ENCODE assay signal across 24 cellular contexts in the genomic region with DNA sequence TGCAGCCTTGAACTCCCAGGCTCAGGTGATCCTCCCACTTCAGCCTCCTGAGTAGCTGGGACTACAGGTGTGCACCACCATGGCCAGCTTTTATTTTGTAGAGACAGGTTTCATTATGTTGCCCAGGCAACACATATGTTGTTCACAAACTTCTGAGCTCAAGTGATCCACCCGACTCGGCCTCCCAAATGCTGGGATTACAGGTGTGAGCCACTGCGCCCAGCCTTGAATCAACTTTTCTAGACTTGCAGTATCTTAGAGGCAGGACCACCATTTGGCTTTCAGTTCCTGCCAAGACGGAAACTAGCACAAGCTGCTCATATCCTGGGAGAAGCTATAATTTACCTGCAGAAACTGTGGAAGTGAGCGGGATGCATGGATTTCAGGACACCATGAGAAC. TPM values are rescaled to one million over a fixed set of nuclear protein-coding genes. Genes with fewer than 3 reads are reported as not detected.
A peak's percentile ranks its signal among the peaks of the same experiment; 100 is the strongest.
DNase-seq lines count a peak whose midpoint lies in the region; ATAC-seq, FAIRE-seq and TF ChIP-seq lines count a peak whose summit lies in the region.
"Had no signal": no experiment of that assay in that cellular context is flagged by ENCODE, and none has a peak within 500 bp of the region (broad histone marks: within the 10 kb centered on the region; RNA-seq: fewer than 3 reads in every experiment).

No MANE protein-coding gene starts in this region.

- H3K9me3 ChIP-seq in K562 (replicated peaks; ENCODE audit: control insufficient read depth, insufficient read depth, low read depth, low read length) (no peaks in the 10 kb centered on the region), testis (no peaks in the 10 kb centered on the region)

- no peak for TF ChIP-seq RAD21 in K562 (CRISPR knock-in tag; conservative IDR thresholded peaks at IDR 0.05 in 1 of 2, IDR thresholded peaks at IDR 0.05 in 1 of 2)

- in situ Hi-C loops in K562 (cut with MboI) = no loop called here

- no peak overlapping the region for H2AFZ ChIP-seq in K562 (ENCODE audit: low read depth, low read length)
- H2AFZ ChIP-seq: GM23248 had no signal

- no peak overlapping the region for H3K4me3 ChIP-seq in K562
- no peak overlapping the region for H3K4me3 ChIP-seq in testis
- H3K4me3 ChIP-seq: GM23248 had no signal

- CTCF ChIA-PET in K562 (lab: Yijun Ruan, JAX; ENCODE audit: low intra/inter-chr PET ratio) = no interaction called here

- ATAC-seq in K562 = no peak
- ATAC-seq: Panc1 had no signal

- no peaks in the 10 kb centered on the region for H3K9me1 ChIP-seq in K562 (ENCODE audit: control insufficient read depth, insufficient read depth, low read length)

- no peak for TF ChIP-seq EP300 in K562 (IDR thresholded peaks at IDR 0.05; ENCODE audit: low read length)

- DNase-seq in activated naive CD4-positive, alpha-beta T cell treated with Interleukin-2 at 50 U/mL for 16 hours = peak; percentile 0
- DNase-seq in activated naive CD4-positive, alpha-beta T cell treated with anti-CD3 and anti-CD28 coated beads, Interleukin-2, amount 50 U/mL, for 16 hours = no peak
- DNase-seq in K562 (ENCODE audit: extremely low read depth in 1 of 4, low spot score in 3 of 4) (no peak), mesenteric fat pad (ENCODE audit: low spot score) (peak; percentile 45), testis (peak; percentile 2), NOMO-1 treated with DMSO at 0.1 percent for 48 hours (lab: John Stamatoyannopoulos, UW; ENCODE audit: unreplicated experiment) (no peak)
- DNase-seq in activated CD4-positive, CD25-positive, alpha-beta regulatory T cell (lab: John Stamatoyannopoulos, UW) = no peak
- DNase-seq in stimulated activated CD4-positive, alpha-beta T cell treated with anti-CD3 and anti-CD28 coated beads, Interleukin-2, amount 100 ng/mL, for 24 hours = no peak
- DNase-seq: DMS53, GM23248, H7, NCI-H1048, NCI-H1417, NCI-H1694 treated with DMSO at 0.1 percent for 48 hours, NCI-H2081, NCI-H2227 treated with DMSO at 0.1 percent for 48 hours, NCI-H526 treated with DMSO at 0.1 percent for 48 hours, SHP77 had no signal

- no TSS peak for BruUV-seq in K562 (replicated peaks; lab: Mats Ljungman, UMichigan)

- POLR2A ChIA-PET in K562 (lab: Yijun Ruan, JAX) = interaction anchor here (0.5 to 1.0 kb wide), 2 partner anchors 10 to 175 kb away, joined by 3 read pairs; no protein-coding TSS in a partner anchor

- H3K27me3 ChIP-seq in K562 (ENCODE audit: control insufficient read depth in 2 of 2, insufficient read depth in 2 of 2, low read length in 2 of 2) (peaks cover 17 to 53% of the 10 kb centered on the region in 2 experiments; a peak in 4 of 5 replicates), testis (no peaks in the 10 kb centered on the region)

- FAIRE-seq in K562 (lab: Jason Lieb, UNC) = no peak
- FAIRE-seq: GM18507 had no signal

- H4K20me1 ChIP-seq in K562 (replicated peaks; ENCODE audit: control insufficient read depth, insufficient read depth, low read length) = no peaks in the 10 kb centered on the region

- intact Hi-C loops in K562 (cut with micrococcal nuclease) = no loop called here
- intact Hi-C loops in testis (cut with DNase I; ENCODE audit: low total_unique reads) = no loop called here

- 17% methylated on average over 5 of the region's 5 CpGs for WGBS in K562 (ENCODE audit: insufficient coverage, low coverage, missing lambda C conversion rate)
- WGBS in testis, 2 donors = 100% methylated on average over 5 of the region's 5 CpGs

- no peaks in the 10 kb centered on the region for H3K36me3 ChIP-seq in K562 (ENCODE audit: control insufficient read depth, insufficient read depth, low read length)
- H3K36me3 ChIP-seq in testis (ENCODE audit: low read depth, missing control alignments) = no peaks in the 10 kb centered on the region

- no peaks in the 10 kb centered on the region for H3K79me2 ChIP-seq in K562 (ENCODE audit: control insufficient read depth, insufficient read depth, low read length)

- TF ChIP-seq CTCF in K562 (IDR thresholded peaks at IDR 0.05 in 2 of 3, conservative IDR thresholded peaks at IDR 0.05 in 1 of 3; ENCODE audit: insufficient read depth in 2 of 3, low read depth in 1 of 3, low read length in 3 of 3) (no peak), testis (IDR thresholded peaks at IDR 0.05) (no peak)

- no peak overlapping the region for H3K4me2 ChIP-seq in K562 (ENCODE audit: insufficient read depth, low read length)

- H3K4me1 ChIP-seq in K562 (replicated peaks in 1 of 2; ENCODE audit: control insufficient read depth in 2 of 2, insufficient read depth in 2 of 2, low read length in 2 of 2) (peaks cover 0 to 25% of the 10 kb centered on the region in 2 experiments; a peak in 2 of 5 replicates), testis (peaks cover 7% of the 10 kb centered on the region)

- H3K9ac ChIP-seq in K562 (ENCODE audit: insufficient read depth in 1 of 2, low read depth in 2 of 2, low read length in 2 of 2) = no peak overlapping the region
- H3K9ac ChIP-seq: GM23248 had no signal

- H3K27ac ChIP-seq in K562 (ENCODE audit: extremely low read depth, low read depth, low read length) (no peak overlapping the region), testis (no peak overlapping the region)
- H3K27ac ChIP-seq: GM23248, RWPE1 had no signal

- no peak for TF ChIP-seq POLR2A in K562 (conservative IDR thresholded peaks at IDR 0.05)
- TF ChIP-seq POLR2A in testis (IDR thresholded peaks at IDR 0.05) = no peak

TF ChIP-seq in K562, 482 proteins besides CTCF, POLR2A, EP300 and RAD21:
- TF ChIP-seq ZNF12 (CRISPR knock-in tag; IDR thresholded peaks at IDR 0.05) = no peak
- TF ChIP-seq TGIF2 (CRISPR knock-in tag; IDR thresholded peaks at IDR 0.05) = no peak
- no peak for TF ChIP-seq PTTG1 (tag; IDR thresholded peaks at IDR 0.05; ENCODE audit: low read depth)
- TF ChIP-seq MYNN (IDR thresholded peaks at IDR 0.05) = peak; percentile 85
- no peak; the same call in 1 of the 2 replicates for TF ChIP-seq MYNN (CRISPR knock-in tag; IDR thresholded peaks at IDR 0.05)
- TF ChIP-seq CTCFL (IDR thresholded peaks at IDR 0.05; ENCODE audit: borderline replicate concordance, insufficient read depth, low read depth, low read length, poor library complexity, severe bottlenecking) = no peak
- TF ChIP-seq ZNF436 (CRISPR knock-in tag; IDR thresholded peaks at IDR 0.05) = no peak
- no peak for TF ChIP-seq COPS2 (conservative IDR thresholded peaks at IDR 0.05)

RNA-seq across cellular contexts. Expression of gene NAT8L, which starts 19.9 kb away (rescaled TPM):
- total RNA-seq in K562 (2011; cell fraction: chromatin; rRNA removed; ENCODE audit: low replicate concordance) = 10.2 and 23.1 TPM in 2 replicates
- total RNA-seq in K562 (2011; cell fraction: nucleolus; rRNA removed) = 12.9 and 15.8 TPM in 2 replicates
- total RNA-seq in K562 (2011; cell fraction: nucleoplasm; rRNA removed) = 10.6 and 15.3 TPM in 2 replicates
- total RNA-seq in K562 (2014; rRNA removed) = 3.8 and 5.3 TPM in 2 replicates
- total RNA-seq in K562 (2014; rRNA removed; fragmentation: Illumina TruSeq; extraction: Trizol) = 0.62 and 0.67 TPM in 2 replicates
- total RNA-seq in K562 (2015; rRNA removed; fragmentation: Illumina TruSeq; extraction: Trizol) = 1.5 and 1.7 TPM in 2 replicates
- total RNA-seq in K562 (2021) = 9.5 and 11.0 TPM in 2 replicates
- 3.9 and 4.9 TPM in 2 replicates for polyA plus RNA-seq in K562 (2011; rRNA removed)
- polyA plus RNA-seq in K562 (2011; cell fraction: cytosol; rRNA removed) = 7.9 and 9.1 TPM in 2 replicates
- polyA plus RNA-seq in K562 (2011; cell fraction: nucleus; rRNA removed) = 19.1 and 19.2 TPM in 2 replicates
- polyA plus RNA-seq in K562 (2012) = 4.7 and 7.3 TPM in 2 replicates
- polyA plus RNA-seq in K562 (2014; fragmentation: Illumina TruSeq; extraction: Trizol) = 1.5 and 3.1 TPM in 2 replicates
- polyA plus RNA-seq in K562 (2014; fragmentation: Nextera tagmentation; extraction: Ambion mirVana) = under 1 TPM; 0.06 to 0.07 TPM
- 2.9 and 3.7 TPM in 2 replicates for polyA plus RNA-seq in K562 (2014; rRNA removed)
- 39.8 and 58.5 TPM in 2 replicates for polyA minus RNA-seq in K562 (2011; rRNA and poly(A)+ RNA removed)
- polyA minus RNA-seq in K562 (2011; cell fraction: cytosol; rRNA and poly(A)+ RNA removed) = 7.1 and 7.3 TPM in 2 replicates
- polyA minus RNA-seq in K562 (2011; cell fraction: nucleus; rRNA and poly(A)+ RNA removed) = 4.3 TPM in 2 replicates
- total RNA-seq in mesenteric fat pad = 67.3 TPM
- 10 to 100 TPM; 56.6 to 82.9 TPM for total RNA-seq in testis
- polyA plus RNA-seq in testis (ENCODE audit: insufficient read depth, low read depth, low replicate concordance) = 36.6 TPM
- total RNA-seq: CD4-positive, alpha-beta T cell; GM23248; OCI-LY7 had no signal
- polyA plus RNA-seq: IgD-negative memory B cell had no signal

Comparison
In these comparisons a context has a peak if more than half of its experiments do, and no peak if none do; other contexts are left out.
1. DNase-seq: peak in activated naive CD4-positive, alpha-beta T cell treated with Interleukin-2 at 50 U/mL for 16 hours (single experiment), mesenteric fat pad (single experiment) and testis (single experiment); none in activated naive CD4-positive, alpha-beta T cell treated with anti-CD3 and anti-CD28 coated beads, Interleukin-2, amount 50 U/mL, for 16 hours (single experiment), K562 (0 of 4), activated CD4-positive, CD25-positive, alpha-beta regulatory T cell (0 of 4), NOMO-1 treated with DMSO at 0.1 percent for 48 hours (single experiment) and stimulated activated CD4-positive, alpha-beta T cell treated with anti-CD3 and anti-CD28 coated beads, Interleukin-2, amount 100 ng/mL, for 24 hours (0 of 2).